ENCODE assay signal across 29 cellular contexts in the genomic region with DNA sequence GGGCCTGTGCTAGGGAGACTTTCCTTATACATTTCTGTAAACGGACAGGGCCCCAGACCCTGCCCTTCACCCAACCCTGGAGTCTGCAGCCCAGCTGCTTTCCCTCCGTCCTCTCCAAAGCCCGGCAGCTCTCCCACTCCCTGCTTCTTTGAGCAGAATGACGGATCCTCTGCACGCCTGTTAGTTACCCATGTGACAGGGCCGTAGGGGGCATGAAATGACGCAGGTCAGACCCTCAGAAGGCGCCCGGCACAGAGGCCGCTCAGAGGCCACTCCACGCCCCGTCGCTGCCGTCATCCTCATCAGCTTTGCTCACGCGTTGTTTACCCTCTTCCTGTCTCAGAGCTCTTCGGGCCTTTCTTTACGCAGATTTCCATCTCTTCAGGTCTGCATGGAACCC.
DNase-seq lines count a peak whose midpoint lies in the region; ATAC-seq and TF ChIP-seq lines count a peak whose summit lies in the region.
"Had no signal": no experiment of that assay in that cellular context is flagged by ENCODE, and none has a peak within 500 bp of the region (broad histone marks: within the 10 kb centered on the region; RNA-seq: fewer than 3 reads in every experiment).

No MANE protein-coding gene starts in this region.

- H3K9ac ChIP-seq in neuronal stem cell (ENCODE audit: low read depth, low read length, poor library complexity) (no peak overlapping the region), GM23248 (no peak overlapping the region)

- H3K36me3 ChIP-seq in cardiac muscle cell (no peaks in the 10 kb centered on the region), neuronal stem cell (replicated peaks in 1 of 2; ENCODE audit: control insufficient read depth in 2 of 2, insufficient read depth in 2 of 2, low read length in 2 of 2) (peaks cover 21 to 51% of the 10 kb centered on the region in 2 donors), GM23248 (ENCODE audit: low read depth) (no peaks in the 10 kb centered on the region)
- H3K36me3 ChIP-seq: brain microvascular endothelial cell, ovary had no signal

- H2BK5ac ChIP-seq in neuronal stem cell (ENCODE audit: low read length), result peak overlapping the region; percentile 88

- no peaks in the 10 kb centered on the region for H3K79me2 ChIP-seq in GM23248 (ENCODE audit: insufficient read depth)

- peak overlapping the region; percentile 8 for H3K23ac ChIP-seq in neuronal stem cell (ENCODE audit: low read depth, low read length, poor library complexity)

- H3K27ac ChIP-seq in cardiac muscle cell, result peak overlapping the region; percentile 61
- H3K27ac ChIP-seq in neuronal stem cell (replicated peaks; ENCODE audit: low read length), result no peak overlapping the region
- H3K27ac ChIP-seq in GM23248, result no peak overlapping the region
- H3K27ac ChIP-seq: brain microvascular endothelial cell, foreskin keratinocyte, ovary, WERI-Rb-1 had no signal

- H3K27me3 Mint-ChIP-seq in glutamatergic neuron (ENCODE audit: unreplicated experiment), result peaks cover 14% of the 10 kb centered on the region

- H4K91ac ChIP-seq in neuronal stem cell (ENCODE audit: low read depth, low read length, poor library complexity), result no peak overlapping the region

- peak overlapping the region; percentile 78 for H3K4ac ChIP-seq in neuronal stem cell (ENCODE audit: low read length)

- no peak overlapping the region for H2BK12ac ChIP-seq in neuronal stem cell (ENCODE audit: low read length)

- H3K27ac Mint-ChIP-seq in glutamatergic neuron (ENCODE audit: unreplicated experiment), result peak overlapping the region; percentile 36
- H3K27ac Mint-ChIP-seq: activated CD4-positive, alpha-beta T cell treated with anti-CD3 and anti-CD28 coated beads, Interleukin-2, amount 10 ng/mL, durations not matched to agents 24 days and 14 days; CD4-positive, alpha-beta memory T cell; naive thymus-derived CD8-positive, alpha-beta T cell had no signal

- no peak for DNase-seq in cardiac muscle cell (ENCODE audit: low read depth in 1 of 2, low spot score in 1 of 2)
- DNase-seq in Right ventricle myocardium inferior (ENCODE audit: missing footprints), result no peak
- no peak for DNase-seq in glutamatergic neuron
- DNase-seq in neuronal stem cell (ENCODE audit: low spot score), result no peak
- no peak for DNase-seq in SW480 (ENCODE audit: low spot score)
- DNase-seq in GM23248, result no peak
- no peak for DNase-seq in amygdala (lab: John Stamatoyannopoulos, UW)
- DNase-seq: 8988T; activated CD4-positive, alpha-beta T cell treated with anti-CD3 and anti-CD28 coated beads, Interleukin-2, amount 10 ng/mL, durations not matched to agents 24 days and 14 days; activated naive CD4-positive, alpha-beta T cell treated with Interleukin-2 at 50 U/mL for 16 hours; activated T-cell treated with anti-CD3 and anti-CD28 coated beads, Interleukin-2, amount 50 U/mL, for 48 hours; brain microvascular endothelial cell; CD4-positive, alpha-beta memory T cell; effector CD4-positive, alpha-beta T cell; foreskin keratinocyte; hippocampal formation; IMR-90; naive thymus-derived CD8-positive, alpha-beta T cell; NCI-H1048; NCI-H1694; NCI-H510A; ovary; PC-3; Right ventricle myocardium superior; T-helper 9 cell; WERI-Rb-1 had no signal

- H3K79me1 ChIP-seq in neuronal stem cell (ENCODE audit: low read depth, low read length), result peaks cover 2% of the 10 kb centered on the region

- intact Hi-C loops in Right ventricle myocardium inferior (cut with DNase I), result no loop called here

- peaks cover 28% of the 10 kb centered on the region for H3K4me1 Mint-ChIP-seq in glutamatergic neuron (ENCODE audit: low read depth, unreplicated experiment)
- H3K4me1 Mint-ChIP-seq: activated CD4-positive, alpha-beta T cell treated with anti-CD3 and anti-CD28 coated beads, Interleukin-2, amount 10 ng/mL, durations not matched to agents 24 days and 14 days had no signal

- H3K9me3 ChIP-seq in cardiac muscle cell (ENCODE audit: low read depth) (no peaks in the 10 kb centered on the region), neuronal stem cell (replicated peaks in 1 of 2; ENCODE audit: control insufficient read depth in 2 of 2, insufficient read depth in 1 of 2, low read depth in 1 of 2, low read length in 2 of 2) (no peaks in the 10 kb centered on the region), GM23248 (ENCODE audit: low read depth) (no peaks in the 10 kb centered on the region)
- H3K9me3 ChIP-seq: ovary had no signal

- H3K9me3 Mint-ChIP-seq in glutamatergic neuron (ENCODE audit: unreplicated experiment), result peaks cover 17% of the 10 kb centered on the region
- H3K9me3 Mint-ChIP-seq: activated CD4-positive, alpha-beta T cell treated with anti-CD3 and anti-CD28 coated beads, Interleukin-2, amount 10 ng/mL, durations not matched to agents 24 days and 14 days; CD4-positive, alpha-beta memory T cell; naive thymus-derived CD8-positive, alpha-beta T cell had no signal

- H3K4me3 ChIP-seq in cardiac muscle cell (no peak overlapping the region), neuronal stem cell (ENCODE audit: low read length in 2 of 2) (no peak overlapping the region), GM23248 (no peak overlapping the region)
- H3K4me3 ChIP-seq: GM12878, ovary, smooth muscle cell had no signal

- TF ChIP-seq CTCF in cardiac muscle cell (IDR thresholded peaks at IDR 0.05; ENCODE audit: low read depth, low read length) (no peak), glutamatergic neuron (IDR thresholded peaks at IDR 0.05; ENCODE audit: partially characterized antibody, unreplicated experiment) (no peak)

- no peak overlapping the region for H3K4me3 Mint-ChIP-seq in glutamatergic neuron (ENCODE audit: unreplicated experiment)
- H3K4me3 Mint-ChIP-seq: activated CD4-positive, alpha-beta T cell treated with anti-CD3 and anti-CD28 coated beads, Interleukin-2, amount 10 ng/mL, durations not matched to agents 24 days and 14 days; CD4-positive, alpha-beta memory T cell; naive thymus-derived CD8-positive, alpha-beta T cell had no signal

- H2AK5ac ChIP-seq in neuronal stem cell (ENCODE audit: low read depth, low read length), result peak overlapping the region; percentile 6

- H2BK120ac ChIP-seq in neuronal stem cell (ENCODE audit: low read depth, low read length), result no peak overlapping the region

- in situ Hi-C loops in GM23248 (cut with MboI), result no loop called here

- H3F3A ChIP-seq in GM23248 (ENCODE audit: insufficient read depth), result peaks cover 21% of the 10 kb centered on the region

- H3K27me3 ChIP-seq in cardiac muscle cell, result no peaks in the 10 kb centered on the region
- H3K27me3 ChIP-seq in neuronal stem cell (ENCODE audit: control insufficient read depth in 3 of 3, insufficient read depth in 3 of 3, low read depth in 1 of 3, low read length in 3 of 3), result no peaks in the 10 kb centered on the region
- H3K27me3 ChIP-seq in GM23248 (replicated peaks; ENCODE audit: insufficient read depth), result no peaks in the 10 kb centered on the region
- H3K27me3 ChIP-seq: brain microvascular endothelial cell, foreskin keratinocyte, ovary had no signal

- H3K4me2 ChIP-seq in neuronal stem cell (ENCODE audit: insufficient read depth, low read length, poor library complexity, severe bottlenecking) (no peak overlapping the region), GM23248 (ENCODE audit: unreplicated experiment) (no peak overlapping the region)
- H3K4me2 ChIP-seq: smooth muscle cell had no signal

- H2AFZ ChIP-seq in neuronal stem cell (ENCODE audit: low read length), result no peak overlapping the region
- H2AFZ ChIP-seq in GM23248, result no peak overlapping the region

- peak overlapping the region; percentile 98 for H2BK15ac ChIP-seq in neuronal stem cell (ENCODE audit: low read length)

- WGBS in neuronal stem cell (ENCODE audit: extremely low coverage in 2 of 2, insufficient read length in 2 of 2, insufficient replicate concordance in 1 of 2), 2 donors, result no CpG with 5 or more reads among the region's 18 CpGs
- 91 to 96% methylated on average over 16 to 18 of the region's 18 CpGs for WGBS in GM23248 (ENCODE audit: low coverage in 1 of 2, low lambda C conversion rate in 2 of 2, missing lambda C conversion rate in 2 of 2), 2 experiments

- peak overlapping the region; percentile 60 for H3K18ac ChIP-seq in neuronal stem cell (ENCODE audit: low read length)

- H3K4me1 ChIP-seq in cardiac muscle cell (ENCODE audit: low read depth) (peaks cover 13% of the 10 kb centered on the region), neuronal stem cell (ENCODE audit: control insufficient read depth in 2 of 2, insufficient read depth in 1 of 2, low read depth in 1 of 2, low read length in 2 of 2) (peaks cover 17 to 24% of the 10 kb centered on the region in 2 donors), GM23248 (ENCODE audit: insufficient read depth) (peaks cover 21% of the 10 kb centered on the region)
- H3K4me1 ChIP-seq: foreskin keratinocyte had no signal

- H3K9me2 ChIP-seq in GM23248 (ENCODE audit: insufficient read depth), result no peaks in the 10 kb centered on the region

- H4K8ac ChIP-seq in neuronal stem cell (ENCODE audit: low read depth, low read length), result peak overlapping the region; percentile 75

- H3K14ac ChIP-seq in neuronal stem cell (ENCODE audit: low read length), result no peak overlapping the region

- peaks cover 8% of the 10 kb centered on the region for H3K36me3 Mint-ChIP-seq in glutamatergic neuron (ENCODE audit: unreplicated experiment)
- H3K36me3 Mint-ChIP-seq: CD4-positive, alpha-beta memory T cell had no signal

- H4K20me1 ChIP-seq in GM23248 (ENCODE audit: insufficient read depth), result no peaks in the 10 kb centered on the region

- ATAC-seq in Right ventricle myocardium inferior (no peak), GM18909 (IDR thresholded peaks at IDR 0.05; ENCODE audit: poor library complexity, unreplicated experiment) (no peak)
- ATAC-seq: foreskin keratinocyte; GM12878; naive thymus-derived CD8-positive, alpha-beta T cell; PC-3 had no signal
